ENCODE assay signal across 8 cellular contexts in genomic region chr17:82450357-82451106, GRCh38. TPM values are rescaled to one million over a fixed set of nuclear protein-coding genes. Genes with fewer than 3 reads are reported as not detected.
DNase-seq lines count a peak whose midpoint lies in the region; ATAC-seq and TF ChIP-seq lines count a peak whose summit lies in the region.

TSS of gene CYBC1 (minus strand) at chr17:82450752. CDS start at chr17:82449254, 1,498 bp downstream.

- peak; percentile 59 for ATAC-seq in GM21619 (IDR thresholded peaks at IDR 0.05; ENCODE audit: unreplicated experiment)
- peak; percentile 77 to 81 for ATAC-seq in activated T-cell treated with anti-CD3 and anti-CD28 coated beads, Interleukin-2, amount 50 U/mL, for 4 hours

- WGBS in esophagus, 2 donors: 1% methylated on average over 87 to 91 of the region's 91 CpGs

- peaks cover 32% of the 10 kb centered on the region; the same call in 1 of the 2 replicates for H3K79me2 ChIP-seq in KMS-11 (ENCODE audit: insufficient read depth, low read depth)

- H3K4me1 Mint-ChIP-seq in activated T-cell treated with anti-CD3 and anti-CD28 coated beads, Interleukin-2, amount 50 U/mL, for 4 hours (ENCODE audit: low read depth): peaks cover 42% of the 10 kb centered on the region

- peak; percentile 84 to 92 for TF ChIP-seq POLR2A in Peyer's patch (IDR thresholded peaks at IDR 0.05)

- peak within 1 kb of the TSS; percentile 91 for H3K4me2 ChIP-seq in KMS-11

- no peaks in the 10 kb centered on the region for H3K9me3 ChIP-seq in Peyer's patch
- H3K9me3 ChIP-seq in esophagus (ENCODE audit: control insufficient read depth in 2 of 2, insufficient read depth in 1 of 2, low read depth in 1 of 2, low read length in 1 of 2): no peaks in the 10 kb centered on the region
- H3K9me3 ChIP-seq in muscle layer of colon (ENCODE audit: low read length): no peaks in the 10 kb centered on the region

- no peaks in the 10 kb centered on the region for H4K20me1 ChIP-seq in KMS-11 (ENCODE audit: insufficient read depth)

- H3K27me3 ChIP-seq in KMS-11 (ENCODE audit: insufficient read depth, low read depth): no peaks in the 10 kb centered on the region
- no peaks in the 10 kb centered on the region for H3K27me3 ChIP-seq in Peyer's patch
- no peaks in the 10 kb centered on the region for H3K27me3 ChIP-seq in esophagus (ENCODE audit: control insufficient read depth in 1 of 2, insufficient read depth in 2 of 2, low read length in 2 of 2)
- H3K27me3 ChIP-seq in muscle layer of colon (ENCODE audit: control insufficient read depth in 1 of 2, insufficient read depth in 2 of 2, low read length in 2 of 2): no peaks in the 10 kb centered on the region

- no peaks in the 10 kb centered on the region for H3K27me3 Mint-ChIP-seq in activated T-cell treated with anti-CD3 and anti-CD28 coated beads, Interleukin-2, amount 50 U/mL, for 4 hours (ENCODE audit: low read depth)

- H3K4me3 Mint-ChIP-seq in activated T-cell treated with anti-CD3 and anti-CD28 coated beads, Interleukin-2, amount 50 U/mL, for 4 hours: peak within 1 kb of the TSS; percentile 94

- H3K36me3 Mint-ChIP-seq in activated T-cell treated with anti-CD3 and anti-CD28 coated beads, Interleukin-2, amount 50 U/mL, for 4 hours (ENCODE audit: insufficient read depth): no peaks in the 10 kb centered on the region

- H3K36me3 ChIP-seq in KMS-11 (ENCODE audit: insufficient read depth) (no peaks in the 10 kb centered on the region), Peyer's patch (peaks cover 0 to 12% (median 0%) of the 10 kb centered on the region in 3 donors), esophagus (ENCODE audit: control insufficient read depth in 2 of 2, insufficient read depth in 2 of 2, low read length in 1 of 2) (peaks cover 0 to 5% of the 10 kb centered on the region in 2 donors), muscle layer of colon (ENCODE audit: insufficient read depth, low read length) (no peaks in the 10 kb centered on the region)

- no peaks in the 10 kb centered on the region for H3K9me3 Mint-ChIP-seq in activated T-cell treated with anti-CD3 and anti-CD28 coated beads, Interleukin-2, amount 50 U/mL, for 4 hours

- peak within 1 kb of the TSS; percentile 76 for H3K9ac ChIP-seq in KMS-11
- peak within 1 kb of the TSS; percentile 71 for H3K9ac ChIP-seq in muscle layer of colon (ENCODE audit: low read length)

- TF ChIP-seq CTCF in KMS-11 (conservative IDR thresholded peaks at IDR 0.05; ENCODE audit: low read depth, low read length) (no peak), Peyer's patch (IDR thresholded peaks at IDR 0.05) (no peak)

- peak within 1 kb of the TSS; percentile 44; the same call in 1 of the 2 replicates for H2AFZ ChIP-seq in KMS-11 (ENCODE audit: low read depth)

- peak; percentile 58 for DNase-seq in DMS 273 treated with DMSO at 0.1 percent for 48 hours (lab: John Stamatoyannopoulos, UW)
- DNase-seq in Peyer's patch: peak; percentile 93 to 97 (median 97)
- DNase-seq in activated T-cell treated with anti-CD3 and anti-CD28 coated beads, Interleukin-2, amount 50 U/mL, for 4 hours: peak; percentile 96
- peak; percentile 97 for DNase-seq in stimulated activated CD8-positive, alpha-beta memory T cell treated with anti-CD3 and anti-CD28 coated beads, Interleukin-4, amount 100 ng/mL, for 48 hours

- H3K4me3 ChIP-seq in KMS-11 (IDR thresholded peaks at IDR 0.05; ENCODE audit: insufficient read depth, low read depth, low read length): no peak within 1 kb of the TSS
- H3K4me3 ChIP-seq in Peyer's patch: peak within 1 kb of the TSS; percentile 72 to 98 (median 86)
- peak within 1 kb of the TSS; percentile 81 to 94 for H3K4me3 ChIP-seq in esophagus (ENCODE audit: low read depth in 1 of 2, low read length in 2 of 2)
- peak within 1 kb of the TSS; percentile 64 to 92 for H3K4me3 ChIP-seq in muscle layer of colon (ENCODE audit: low read depth in 1 of 2, low read length in 2 of 2)

- H3K4me1 ChIP-seq in KMS-11 (ENCODE audit: low read depth, poor library complexity, severe bottlenecking): peaks cover 18% of the 10 kb centered on the region
- peaks cover 0 to 20% (median 13%) of the 10 kb centered on the region in 4 donors for H3K4me1 ChIP-seq in Peyer's patch
- peaks cover 6 to 15% of the 10 kb centered on the region in 2 donors for H3K4me1 ChIP-seq in esophagus (ENCODE audit: control insufficient read depth in 2 of 2, insufficient read depth in 2 of 2, low read length in 1 of 2)
- H3K4me1 ChIP-seq in muscle layer of colon (ENCODE audit: insufficient read depth, low read length): peaks cover 7% of the 10 kb centered on the region

- H3K27ac ChIP-seq in KMS-11: peak within 1 kb of the TSS; percentile 89
- peak within 1 kb of the TSS; percentile 87 to 100 (median 92) for H3K27ac ChIP-seq in Peyer's patch
- H3K27ac ChIP-seq in esophagus (ENCODE audit: low read depth in 2 of 2, low read length in 1 of 2): peak within 1 kb of the TSS; percentile 87 to 89
- peak within 1 kb of the TSS; percentile 84 for H3K27ac ChIP-seq in muscle layer of colon (ENCODE audit: low read depth, low read length)

RNA-seq across cellular contexts. Expression of gene CYBC1, which starts in this region (rescaled TPM):
- 100 to 1,000 TPM in 1 of 4 donors, 10 to 100 TPM in 3; 79.2 to 103 (median 88.0) TPM for total RNA-seq in Peyer's patch
- total RNA-seq in activated T-cell treated with anti-CD3 and anti-CD28 coated beads, Interleukin-2, amount 50 U/mL, for 4 hours: 100 to 1,000 TPM; 151 to 165 (median 156) TPM
- polyA plus RNA-seq in esophagus: 10 to 100 TPM; 27.5 to 28.1 TPM
